21 cellular contexts compared by ENCODE assay signal in the genomic region with DNA sequence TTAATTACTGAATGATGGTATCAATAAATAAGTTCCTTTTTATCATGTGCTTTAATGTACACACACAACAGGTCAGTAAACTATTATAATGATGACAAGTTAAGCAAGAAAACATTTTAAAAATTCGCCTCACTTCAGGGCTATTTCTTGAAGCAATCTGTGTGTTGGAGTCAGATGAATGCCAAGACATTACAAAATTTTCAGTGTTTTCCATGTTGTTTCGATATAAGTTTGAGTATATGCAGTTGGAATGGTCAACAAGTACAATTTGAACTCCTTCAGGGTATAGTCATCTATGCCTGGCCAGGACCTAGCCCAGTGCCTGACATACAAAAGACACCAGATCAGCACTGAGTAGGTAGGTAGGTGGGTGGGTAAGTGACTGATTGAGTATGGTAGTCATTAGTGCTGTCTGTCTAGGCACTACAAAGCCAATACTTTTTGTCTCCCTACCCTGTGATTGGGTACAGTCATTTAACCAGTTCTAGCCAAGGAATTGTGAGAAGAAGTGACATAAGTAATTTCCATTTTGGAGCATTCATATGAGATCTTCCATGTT. TPM values are rescaled to one million over a fixed set of nuclear protein-coding genes. Genes with fewer than 3 reads are reported as not detected.
A peak's percentile ranks its signal among the peaks of the same experiment; 100 is the strongest.
DNase-seq lines count a peak whose midpoint lies in the region; ATAC-seq, FAIRE-seq and TF ChIP-seq lines count a peak whose summit lies in the region.
"Had no signal": no experiment of that assay in that cellular context is flagged by ENCODE, and none has a peak within 500 bp of the region (broad histone marks: within the 10 kb centered on the region; RNA-seq: fewer than 3 reads in every experiment).

No MANE protein-coding gene starts in this region.

- peaks cover 7% of the 10 kb centered on the region for H3K36me3 Mint-ChIP-seq in activated naive CD8-positive, alpha-beta T cell treated with anti-CD3 and anti-CD28 coated beads, Interleukin-2, amount 50 U/mL, for 24 hours (ENCODE audit: low read depth)
- peaks cover 13% of the 10 kb centered on the region for H3K36me3 Mint-ChIP-seq in activated naive CD8-positive, alpha-beta T cell treated with anti-CD3 and anti-CD28 coated beads for 36 hours
- no peaks in the 10 kb centered on the region for H3K36me3 Mint-ChIP-seq in stimulated activated effector memory CD8-positive, alpha-beta T cell treated with anti-CD3 and anti-CD28 coated beads, Interleukin-12 subunit alpha, Interleukin-12 subunit beta, amount 100 ng/mL, for 72 hours
- H3K36me3 Mint-ChIP-seq: CD4-positive, alpha-beta memory T cell had no signal

- H3K9me3 ChIP-seq in GM12878 (replicated peaks; ENCODE audit: control insufficient read depth, insufficient read depth, low read length), result peaks cover 3% of the 10 kb centered on the region; the same call in 1 of the 3 replicates
- no peaks in the 10 kb centered on the region for H3K9me3 ChIP-seq in pancreas
- H3K9me3 ChIP-seq: BE2C, Caco-2 had no signal

- BruUV-seq in GM12878 (replicated peaks; lab: Mats Ljungman, UMichigan), result no TSS peak

- TF ChIP-seq POLR2A in GM12891 (IDR thresholded peaks at IDR 0.05; ENCODE audit: low read depth, low read length), result no peak
- TF ChIP-seq POLR2A in GM12878 (IDR thresholded peaks at IDR 0.05; ENCODE audit: low read depth, low read length), result no peak

- in situ Hi-C loops in GM12878 (cut with MboI), result no loop called here

- no peaks in the 10 kb centered on the region for H3K27me3 ChIP-seq in GM12878 (replicated peaks in 1 of 2; ENCODE audit: control insufficient read depth in 2 of 2, insufficient read depth in 2 of 2, low read length in 1 of 2)
- H3K27me3 ChIP-seq in pancreas, result no peaks in the 10 kb centered on the region
- H3K27me3 ChIP-seq: BE2C had no signal

- TF ChIP-seq RAD21 in GM12878 (IDR thresholded peaks at IDR 0.05; ENCODE audit: insufficient read depth, low read depth, low read length), result no peak

- H3K4me3 ChIP-seq in GM12878 (no peak overlapping the region), pancreas (no peak overlapping the region)
- H3K4me3 ChIP-seq: K562 had no signal

- peaks cover 12% of the 10 kb centered on the region; the same call in 1 of the 2 replicates for H3K4me1 ChIP-seq in GM12878 (ENCODE audit: control insufficient read depth, insufficient read depth, low read length)
- no peaks in the 10 kb centered on the region for H3K4me1 ChIP-seq in pancreas
- H3K4me1 ChIP-seq: BE2C had no signal

- H3K9me3 Mint-ChIP-seq in activated naive CD8-positive, alpha-beta T cell treated with anti-CD3 and anti-CD28 coated beads, Interleukin-2, amount 50 U/mL, for 24 hours, result no peaks in the 10 kb centered on the region
- peaks cover 7% of the 10 kb centered on the region for H3K9me3 Mint-ChIP-seq in activated naive CD8-positive, alpha-beta T cell treated with anti-CD3 and anti-CD28 coated beads for 36 hours
- H3K9me3 Mint-ChIP-seq in stimulated activated effector memory CD8-positive, alpha-beta T cell treated with anti-CD3 and anti-CD28 coated beads, Interleukin-12 subunit alpha, Interleukin-12 subunit beta, amount 100 ng/mL, for 72 hours, result no peaks in the 10 kb centered on the region
- H3K9me3 Mint-ChIP-seq: CD4-positive, alpha-beta memory T cell; HFFc6 had no signal

- no peaks in the 10 kb centered on the region for H3K36me3 ChIP-seq in GM12878 (ENCODE audit: control insufficient read depth in 2 of 2, insufficient read depth in 2 of 2, low read length in 1 of 2)
- H3K36me3 ChIP-seq in pancreas, result no peaks in the 10 kb centered on the region
- H3K36me3 ChIP-seq: BE2C had no signal

- ATAC-seq in activated naive CD8-positive, alpha-beta T cell treated with anti-CD3 and anti-CD28 coated beads, Interleukin-2, amount 50 U/mL, for 24 hours, result peak; percentile 47
- ATAC-seq in GM12878 (no peak), pancreas (no peak), GM18868 (IDR thresholded peaks at IDR 0.05; ENCODE audit: unreplicated experiment) (no peak)
- no peak for ATAC-seq in stimulated activated effector memory CD8-positive, alpha-beta T cell treated with anti-CD3 and anti-CD28 coated beads, Interleukin-12 subunit alpha, Interleukin-12 subunit beta, amount 100 ng/mL, for 72 hours
- ATAC-seq: K562 had no signal

- intact Hi-C loops in GM12878 (cut with micrococcal nuclease; ENCODE audit: unreplicated experiment), result no loop called here
- intact Hi-C loops in pancreas (cut with DNase I), result no loop called here

- no peak for TF ChIP-seq CTCF in GM12878 (IDR thresholded peaks at IDR 0.05 in 2 of 3, conservative IDR thresholded peaks at IDR 0.05 in 1 of 3; ENCODE audit: control insufficient read depth in 2 of 3, extremely low read depth in 1 of 3, insufficient read depth in 1 of 3, low read depth in 3 of 3, low read length in 3 of 3)
- TF ChIP-seq CTCF in pancreas (IDR thresholded peaks at IDR 0.05), result no peak

- SMC1A ChIA-PET in GM12878 (lab: Charles Lee; ENCODE audit: uncharacterized antibody, unreplicated experiment), result interaction anchor here (1.4 to 2.8 kb wide), 2 partner anchors 9 to 114 kb away, joined by 3 to 13 read pairs; no protein-coding TSS in a partner anchor

- RAD21 ChIA-PET in GM12878 (lab: Charles Lee; ENCODE audit: unreplicated experiment), result interaction anchor here (0.7 to 1.3 kb wide), 6 partner anchors 8 to 29 kb away, joined by 3 to 4 read pairs (median 3); partner anchors contain the start of genes DDIAS and PRCP

- no peak overlapping the region for H2AFZ ChIP-seq in GM12878 (ENCODE audit: control insufficient read depth, low read depth, low read length)

- H3K79me2 ChIP-seq in GM12878 (ENCODE audit: control insufficient read depth, insufficient read depth, low read length), result no peaks in the 10 kb centered on the region; the same call in 1 of the 2 replicates

- WGBS in GM12878 (ENCODE audit: insufficient coverage, insufficient replicate concordance, low lambda C conversion rate, missing lambda C conversion rate), result 66% methylated on average over 2 of the region's 2 CpGs
- 91 to 97% methylated on average over 2 of the region's 2 CpGs for WGBS in pancreas, 2 donors

- no peak overlapping the region for H3K4me2 ChIP-seq in GM12878 (ENCODE audit: control insufficient read depth, insufficient read depth)

- H4K20me1 ChIP-seq in GM12878 (ENCODE audit: control insufficient read depth, insufficient read depth), result no peaks in the 10 kb centered on the region

- POLR2A ChIA-PET in GM12878 (lab: Charles Lee), result no interaction called here

- peak; percentile 74 for FAIRE-seq in GM12891 (lab: Jason Lieb, UNC)
- FAIRE-seq in GM12878 (lab: Jason Lieb, UNC), result peak; percentile 75
- FAIRE-seq in pancreas (lab: Jason Lieb, UNC), result peak; percentile 57
- FAIRE-seq: GM18507, H1, K562 had no signal

- TF ChIP-seq EP300 in GM12878 (IDR thresholded peaks at IDR 0.05; ENCODE audit: borderline replicate concordance in 1 of 2, control insufficient read depth in 1 of 2, low read depth in 2 of 2, low read length in 2 of 2), result no peak

- H3K9ac ChIP-seq in GM12878 (ENCODE audit: control insufficient read depth, insufficient read depth, low read length), result no peak overlapping the region

- H3K27ac Mint-ChIP-seq in activated naive CD8-positive, alpha-beta T cell treated with anti-CD3 and anti-CD28 coated beads, Interleukin-2, amount 50 U/mL, for 24 hours, result no peak overlapping the region
- H3K27ac Mint-ChIP-seq in activated naive CD8-positive, alpha-beta T cell treated with anti-CD3 and anti-CD28 coated beads for 36 hours, result no peak overlapping the region
- H3K27ac Mint-ChIP-seq in stimulated activated effector memory CD8-positive, alpha-beta T cell treated with anti-CD3 and anti-CD28 coated beads, Interleukin-12 subunit alpha, Interleukin-12 subunit beta, amount 100 ng/mL, for 72 hours, result no peak overlapping the region
- H3K27ac Mint-ChIP-seq: CD4-positive, alpha-beta memory T cell; HFFc6 had no signal

- H3K27ac ChIP-seq in GM12878 (ENCODE audit: control insufficient read depth, insufficient read depth) (no peak overlapping the region), pancreas (no peak overlapping the region)
- H3K27ac ChIP-seq: C4-2B had no signal

- no peaks in the 10 kb centered on the region for H3K27me3 Mint-ChIP-seq in activated naive CD8-positive, alpha-beta T cell treated with anti-CD3 and anti-CD28 coated beads, Interleukin-2, amount 50 U/mL, for 24 hours
- no peaks in the 10 kb centered on the region for H3K27me3 Mint-ChIP-seq in activated naive CD8-positive, alpha-beta T cell treated with anti-CD3 and anti-CD28 coated beads for 36 hours
- H3K27me3 Mint-ChIP-seq: CD4-positive, alpha-beta memory T cell had no signal

- CTCF ChIA-PET in GM12878 (lab: Yijun Ruan, JAX), result interaction anchor here (1.5 to 7.7 kb wide), 3 partner anchors 25 to 924 kb away, joined by 3 to 46 read pairs (median 7); no protein-coding TSS in a partner anchor

- DNase-seq in activated naive CD8-positive, alpha-beta T cell treated with anti-CD3 and anti-CD28 coated beads, Interleukin-2, amount 50 U/mL, for 24 hours, result no peak
- DNase-seq in activated naive CD8-positive, alpha-beta T cell treated with anti-CD3 and anti-CD28 coated beads for 36 hours, result no peak
- DNase-seq in GM12891 (ENCODE audit: insufficient read length, low spot score) (no peak), GM12878 (ENCODE audit: low read depth, low spot score) (no peak), pancreas (no peak)
- DNase-seq in stimulated activated effector memory CD8-positive, alpha-beta T cell treated with anti-CD3 and anti-CD28 coated beads, Interleukin-12 subunit alpha, Interleukin-12 subunit beta, amount 100 ng/mL, for 72 hours (ENCODE audit: low spot score in 2 of 2), result no peak
- no peak for DNase-seq in activated CD4-positive, CD25-positive, alpha-beta regulatory T cell treated with anti-CD3 and anti-CD28 coated beads, Interleukin-2, amount 50 U/mL, for 72 hours
- DNase-seq: 8988T; ACHN; BE2C; Caco-2; CD4-positive, alpha-beta memory T cell; DND-41; GDM1; HCEC 1CT; HFFc6 had no signal

- peaks cover 36% of the 10 kb centered on the region for H3K4me1 Mint-ChIP-seq in activated naive CD8-positive, alpha-beta T cell treated with anti-CD3 and anti-CD28 coated beads, Interleukin-2, amount 50 U/mL, for 24 hours
- peaks cover 29% of the 10 kb centered on the region for H3K4me1 Mint-ChIP-seq in activated naive CD8-positive, alpha-beta T cell treated with anti-CD3 and anti-CD28 coated beads for 36 hours
- peaks cover 8% of the 10 kb centered on the region for H3K4me1 Mint-ChIP-seq in stimulated activated effector memory CD8-positive, alpha-beta T cell treated with anti-CD3 and anti-CD28 coated beads, Interleukin-12 subunit alpha, Interleukin-12 subunit beta, amount 100 ng/mL, for 72 hours

- no peak overlapping the region for H3K4me3 Mint-ChIP-seq in activated naive CD8-positive, alpha-beta T cell treated with anti-CD3 and anti-CD28 coated beads, Interleukin-2, amount 50 U/mL, for 24 hours
- H3K4me3 Mint-ChIP-seq in activated naive CD8-positive, alpha-beta T cell treated with anti-CD3 and anti-CD28 coated beads for 36 hours, result no peak overlapping the region
- H3K4me3 Mint-ChIP-seq in stimulated activated effector memory CD8-positive, alpha-beta T cell treated with anti-CD3 and anti-CD28 coated beads, Interleukin-12 subunit alpha, Interleukin-12 subunit beta, amount 100 ng/mL, for 72 hours, result no peak overlapping the region
- H3K4me3 Mint-ChIP-seq: CD4-positive, alpha-beta memory T cell; HFFc6 had no signal

RNA-seq across cellular contexts. Expression of gene PRCP, which starts 7.5 kb away (rescaled TPM):
- 10 to 100 TPM; 30.3 to 30.8 TPM for total RNA-seq in activated naive CD8-positive, alpha-beta T cell treated with anti-CD3 and anti-CD28 coated beads for 36 hours
- 17.2 TPM for polyA plus RNA-seq in GM12891 (2012; ENCODE audit: low read depth, missing spikeins)
- total RNA-seq in GM12878 (2013; cell fraction: nucleolus; rRNA removed), result 32.3 and 37.1 TPM in 2 replicates
- total RNA-seq in GM12878 (2014; rRNA removed) (16.1 and 18.3 TPM in 2 replicates), GM12878 (2014; rRNA removed; fragmentation: Illumina TruSeq; extraction: Trizol) (19.4 and 20.2 TPM in 2 replicates), GM12878 (2021) (20.6 and 21.5 TPM in 2 replicates), pancreas (10 to 100 TPM; 15.3 to 37.8 (median 22.3) TPM)
- polyA plus RNA-seq in GM12878 (2011; ENCODE audit: low read depth), result 16.8 TPM
- polyA plus RNA-seq in GM12878 (2011; rRNA removed) (43.6 and 55.5 TPM in 2 replicates), GM12878 (2014; fragmentation: Illumina TruSeq; extraction: Trizol) (26.9 and 30.4 TPM in 2 replicates), GM12878 (2014; fragmentation: Nextera tagmentation; extraction: Ambion mirVana) (10 to 100 TPM; 21.5 to 25.3 TPM), GM12878 (2014; rRNA removed) (14.2 and 15.4 TPM in 2 replicates), GM12878 (2016; fragmentation: Nextera tagmentation; extraction: Ambion mirVana) (10 to 100 TPM; 14.9 to 15.4 TPM), pancreas (10 to 100 TPM in 1 of 2 donors, 1 to 10 TPM in 1; 7.9 to 24.7 TPM)
- 23.9 and 33.0 TPM in 2 replicates for polyA plus RNA-seq in GM12878 (2011; cell fraction: cytosol; rRNA removed)
- 12.0 and 17.6 TPM in 2 replicates for polyA plus RNA-seq in GM12878 (2011; cell fraction: nucleus; rRNA removed)
- 18.7 and 20.6 TPM in 2 replicates for polyA plus RNA-seq in GM12878 (2012)
- polyA minus RNA-seq in GM12878 (2011; rRNA and poly(A)+ RNA removed), result 30.4 and 38.0 TPM in 2 replicates
- 14.4 and 14.9 TPM in 2 replicates for polyA minus RNA-seq in GM12878 (2011; cell fraction: cytosol; rRNA and poly(A)+ RNA removed)
- polyA minus RNA-seq in GM12878 (2011; cell fraction: nucleus; rRNA and poly(A)+ RNA removed), result 8.8 and 12.3 TPM in 2 replicates

RNA-seq across cellular contexts. Expression of gene DDIAS, which starts 8.8 kb away (rescaled TPM):
- 10 to 100 TPM; 28.8 to 31.8 TPM for total RNA-seq in activated naive CD8-positive, alpha-beta T cell treated with anti-CD3 and anti-CD28 coated beads for 36 hours
- polyA plus RNA-seq in GM12891 (2012; ENCODE audit: low read depth, missing spikeins), result 2.9 TPM
- total RNA-seq in GM12878 (2013; cell fraction: nucleolus; rRNA removed), result 6.3 and 6.5 TPM in 2 replicates
- total RNA-seq in GM12878 (2014; rRNA removed), result 12.3 and 13.9 TPM in 2 replicates
- total RNA-seq in GM12878 (2014; rRNA removed; fragmentation: Illumina TruSeq; extraction: Trizol), result 13.1 and 13.6 TPM in 2 replicates
- total RNA-seq in GM12878 (2021), result 10.3 and 14.2 TPM in 2 replicates
- 1.8 TPM for polyA plus RNA-seq in GM12878 (2011; ENCODE audit: low read depth)
- polyA plus RNA-seq in GM12878 (2011; rRNA removed), result 14.7 and 19.6 TPM in 2 replicates
- 7.5 and 8.4 TPM in 2 replicates for polyA plus RNA-seq in GM12878 (2011; cell fraction: cytosol; rRNA removed)
- polyA plus RNA-seq in GM12878 (2011; cell fraction: nucleus; rRNA removed), result 6.2 and 6.7 TPM in 2 replicates
- 2.3 and 3.4 TPM in 2 replicates for polyA plus RNA-seq in GM12878 (2012)
- 15.4 and 20.6 TPM in 2 replicates for polyA plus RNA-seq in GM12878 (2014; fragmentation: Illumina TruSeq; extraction: Trizol)
- 1 to 10 TPM; 6.9 to 7.0 TPM for polyA plus RNA-seq in GM12878 (2014; fragmentation: Nextera tagmentation; extraction: Ambion mirVana)
- 7.2 and 8.8 TPM in 2 replicates for polyA plus RNA-seq in GM12878 (2014; rRNA removed)
- polyA plus RNA-seq in GM12878 (2016; fragmentation: Nextera tagmentation; extraction: Ambion mirVana), result 10 to 100 TPM; 22.6 to 27.8 TPM
- 10.8 and 14.1 TPM in 2 replicates for polyA minus RNA-seq in GM12878 (2011; rRNA and poly(A)+ RNA removed)
- polyA minus RNA-seq in GM12878 (2011; cell fraction: cytosol; rRNA and poly(A)+ RNA removed), result 4.0 and 4.9 TPM in 2 replicates
- 3.4 and 6.8 TPM in 2 replicates for polyA minus RNA-seq in GM12878 (2011; cell fraction: nucleus; rRNA and poly(A)+ RNA removed)
- under 1 TPM in 5 of 6 donors, not detected in 1; 0.16 to 0.89 (median 0.46) TPM for total RNA-seq in pancreas
- polyA plus RNA-seq in pancreas, result under 1 TPM; 0.11 to 0.33 TPM
